ENCODE assay signal across 27 cellular contexts in the genomic region with DNA sequence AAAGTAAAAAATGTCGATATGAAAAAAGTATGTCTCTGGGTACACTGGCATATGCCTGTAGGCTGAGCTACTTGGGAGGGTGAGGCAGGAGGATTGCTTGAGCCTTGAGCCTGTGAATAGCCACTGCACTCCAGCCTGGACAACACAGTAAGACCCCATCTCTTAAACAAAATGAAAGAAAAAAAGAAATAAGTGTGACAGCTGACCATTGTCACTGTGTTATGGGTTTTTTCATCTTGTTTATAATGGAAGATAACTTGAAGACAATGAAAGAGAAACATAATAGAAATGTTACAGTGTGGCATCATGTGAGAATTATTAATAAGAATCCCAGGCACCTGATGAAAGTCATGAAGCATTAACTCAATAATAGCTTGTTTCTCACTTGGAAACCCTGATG.
"Had no signal": no experiment of that assay in that cellular context is flagged by ENCODE, and none has a peak within 500 bp of the region (broad histone marks: within the 10 kb centered on the region; RNA-seq: fewer than 3 reads in every experiment).

No MANE protein-coding gene starts in this region.

- H3K27ac Mint-ChIP-seq: mesothelial cell of epicardium, natural killer cell, nephron progenitor cell, neural progenitor cell, progenitor cell of endocrine pancreas, type B pancreatic cell had no signal

- DNase-seq: hypothalamus; immature natural killer cell; kidney; left colon; left lung; lower lobe of right lung; mesendoderm; naive B cell; natural killer cell; nephron progenitor cell; ovary; stimulated activated CD4-positive, alpha-beta T cell treated with anti-CD3 and anti-CD28 coated beads, Interleukin-12 subunit alpha, Interleukin-12 subunit beta, amount 100 ng/mL, for 4 hours; stimulated activated CD4-positive, alpha-beta T cell treated with anti-CD3 and anti-CD28 coated beads, Interleukin-15, amount 100 ng/mL, for 24 hours; stimulated activated CD4-positive, alpha-beta T cell treated with anti-CD3 and anti-CD28 coated beads, Interleukin-2, amount 100 ng/mL, for 24 hours; stimulated activated CD4-positive, alpha-beta T cell treated with anti-CD3 and anti-CD28 coated beads, Interleukin-4, amount 100 ng/mL, for 1 hour; stimulated activated naive CD4-positive, alpha-beta T cell treated with Interleukin-2 at 50 U/mL for 16 hours; stimulated activated naive CD8-positive, alpha-beta T cell treated with anti-CD3 and anti-CD28 coated beads, Interleukin-15, amount 100 ng/mL, for 72 hours; substantia nigra; uterus had no signal

- H3K27ac ChIP-seq: left lung, lower lobe of right lung, neural progenitor cell, ovary, right atrium auricular region, skin epidermis, tibial nerve, uterus had no signal

- H3K9me3 ChIP-seq: left lung, ovary, uterus had no signal

- H3K4me3 Mint-ChIP-seq: immature natural killer cell; mesothelial cell of epicardium; naive B cell; natural killer cell; nephron progenitor cell; neural progenitor cell; stimulated activated naive CD8-positive, alpha-beta T cell treated with anti-CD3 and anti-CD28 coated beads, Interleukin-15, amount 100 ng/mL, for 72 hours; type B pancreatic cell had no signal

- H3K36me3 ChIP-seq: neural progenitor cell, ovary, right atrium auricular region, uterus had no signal

- H3K27me3 Mint-ChIP-seq: naive B cell; progenitor cell of endocrine pancreas; stimulated activated naive CD8-positive, alpha-beta T cell treated with anti-CD3 and anti-CD28 coated beads, Interleukin-15, amount 100 ng/mL, for 72 hours; type B pancreatic cell had no signal

- H3K27me3 ChIP-seq: left lung, neural progenitor cell, ovary, right atrium auricular region, tibial nerve, uterus had no signal

- ATAC-seq: left colon; left lung; lower lobe of right lung; natural killer cell; sciatic nerve; stimulated activated naive CD8-positive, alpha-beta T cell treated with anti-CD3 and anti-CD28 coated beads, Interleukin-15, amount 100 ng/mL, for 72 hours had no signal

- H3K9me3 Mint-ChIP-seq: immature natural killer cell, natural killer cell had no signal

- H3K36me3 Mint-ChIP-seq: neural progenitor cell, type B pancreatic cell had no signal

- H3K4me1 ChIP-seq: left lung, lower lobe of right lung, right atrium auricular region, uterus had no signal

- H3K4me3 ChIP-seq: left lung, lower lobe of right lung, neural progenitor cell, ovary, right atrium auricular region, skin epidermis, tibial nerve, uterus had no signal
